ENCODE assay signal across 19 cellular contexts in genomic region chr2:223589901-223590300, GRCh38. TPM values are rescaled to one million over a fixed set of nuclear protein-coding genes. Genes with fewer than 3 reads are reported as not detected.
"Had no signal": no experiment of that assay in that cellular context is flagged by ENCODE, and none has a peak within 500 bp of the region (broad histone marks: within the 10 kb centered on the region; RNA-seq: fewer than 3 reads in every experiment).

No MANE protein-coding gene starts in this region.

- H3K36me3 ChIP-seq: cardiac muscle cell, spleen, thoracic aorta, upper lobe of left lung had no signal

- H3K4me1 ChIP-seq: spleen had no signal

- ATAC-seq: activated T-cell treated with anti-CD3 and anti-CD28 coated beads, Interleukin-2, amount 50 U/mL, for 72 hours; esophagus mucosa; left ventricle myocardium superior; natural killer cell had no signal

- H3K27ac ChIP-seq: cardiac muscle cell, spleen, thoracic aorta, upper lobe of left lung had no signal

- H3K4me3 ChIP-seq: cardiac muscle cell, spleen, thoracic aorta, upper lobe of left lung had no signal

- H3K9me3 ChIP-seq: thoracic aorta, upper lobe of left lung had no signal

- DNase-seq: activated CD4-positive, alpha-beta memory T cell treated with anti-CD3 and anti-CD28 coated beads, Interleukin-2, amount 10 ng/mL, durations not matched to agents 7 days and 5 days; activated CD4-positive, alpha-beta T cell treated with anti-CD3 and anti-CD28 coated beads, Interleukin-2, amount 10 ng/mL, durations not matched to agents 24 days and 14 days; activated effector memory CD4-positive, alpha-beta T cell treated with Interleukin-2 at 50 U/mL for 16 hours; activated naive CD4-positive, alpha-beta T cell treated with anti-CD3 and anti-CD28 coated beads for 36 hours; activated T-cell treated with anti-CD3 and anti-CD28 coated beads, Interleukin-2, amount 50 U/mL, for 72 hours; amygdala; effector memory CD4-positive, alpha-beta T cell; hippocampal formation; left ventricle myocardium superior; midbrain; natural killer cell; spleen; stimulated activated CD4-positive, alpha-beta T cell treated with anti-CD3 and anti-CD28 coated beads, Interleukin-4, amount 100 ng/mL, for 1 hour; stimulated activated naive CD4-positive, alpha-beta T cell; T1000; upper lobe of left lung had no signal

- H3K27me3 ChIP-seq: cardiac muscle cell, spleen, upper lobe of left lung had no signal

RNA-seq across cellular contexts. Expression of gene SCG2, which starts 12.3 kb away (rescaled TPM):
- total RNA-seq: activated CD4-positive, alpha-beta T cell treated with anti-CD3 and anti-CD28 coated beads, Interleukin-2, amount 10 ng/mL, durations not matched to agents 24 days and 14 days; activated naive CD4-positive, alpha-beta T cell treated with anti-CD3 and anti-CD28 coated beads for 36 hours; activated T-cell treated with anti-CD3 and anti-CD28 coated beads, Interleukin-2, amount 50 U/mL, for 72 hours; cardiac muscle cell; left ventricle myocardium superior had no signal
